ENCODE assay signal across 8 cellular contexts in genomic region chr3:45145681-45146614, GRCh38. TPM values are rescaled to one million over a fixed set of nuclear protein-coding genes. Genes with fewer than 3 reads are reported as not detected.
DNase-seq lines count a peak whose midpoint lies in the region; TF ChIP-seq lines count a peak whose summit lies in the region.

CDCP1 (minus strand) TSS chr3:45146378; CDS start chr3:45146287, 91 bp downstream.

- H3K27me3 ChIP-seq in brain microvascular endothelial cell (replicated peaks) (peaks cover 11% of the 10 kb centered on the region), suprapubic skin (peaks cover 20% of the 10 kb centered on the region)

- H3K4me3 ChIP-seq in brain microvascular endothelial cell (ENCODE audit: low read depth, low read length): peak within 1 kb of the TSS; percentile 60
- H3K4me3 ChIP-seq in suprapubic skin: peak within 1 kb of the TSS; percentile 61

- DNase-seq in COR-L47 (lab: John Stamatoyannopoulos, UW) (peak; percentile 5), brain microvascular endothelial cell (no peak), left kidney (ENCODE audit: low read depth, low spot score) (peak; percentile 40), suprapubic skin (ENCODE audit: low spot score in 2 of 2) (no peak), NCI-H82 treated with DMSO at 0.1 percent for 48 hours (lab: John Stamatoyannopoulos, UW; ENCODE audit: unreplicated experiment) (no peak)
- no peak for DNase-seq in effector CD8-positive, alpha-beta T cell (lab: John Stamatoyannopoulos, UW)
- no peak for DNase-seq in NK-92 treated with Interleukin-12 subunit alpha and Interleukin-12 subunit beta, amount 100 ng/mL, for 24 hours (lab: John Stamatoyannopoulos, UW)

- peaks cover 55% of the 10 kb centered on the region for H3K27me3 Mint-ChIP-seq in IgD-negative memory B cell

- peak within 1 kb of the TSS in 3 of 4 donors; percentile 73 to 89 (median 80) for H3K4me3 Mint-ChIP-seq in IgD-negative memory B cell

- no peaks in the 10 kb centered on the region for H3K36me3 ChIP-seq in brain microvascular endothelial cell (replicated peaks)
- H3K36me3 ChIP-seq in suprapubic skin: no peaks in the 10 kb centered on the region

- no peak within 1 kb of the TSS for H3K27ac ChIP-seq in brain microvascular endothelial cell
- peak within 1 kb of the TSS; percentile 80 for H3K27ac ChIP-seq in suprapubic skin

- no peak for TF ChIP-seq POLR2A in suprapubic skin (IDR thresholded peaks at IDR 0.05)

- H3K4me1 ChIP-seq in suprapubic skin: peaks cover 38% of the 10 kb centered on the region

- in situ Hi-C loops in brain microvascular endothelial cell (cut with HindIII; ENCODE audit: low pct_ligation_motif_present, low sequenced_read_pairs): no loop called here

- H3K4me1 Mint-ChIP-seq in IgD-negative memory B cell: peaks cover 8 to 11% (median 10%) of the 10 kb centered on the region in 3 donors

- TF ChIP-seq EP300 in suprapubic skin (IDR thresholded peaks at IDR 0.05): no peak

- no peaks in the 10 kb centered on the region for H3K36me3 Mint-ChIP-seq in IgD-negative memory B cell

- H3K27ac Mint-ChIP-seq in IgD-negative memory B cell: peak within 1 kb of the TSS in 2 of 3 donors; percentile 59 to 69

- peaks cover 4 to 6% (median 5%) of the 10 kb centered on the region in 3 donors for H3K9me3 Mint-ChIP-seq in IgD-negative memory B cell

- no peak for TF ChIP-seq CTCF in brain microvascular endothelial cell (IDR thresholded peaks at IDR 0.05; ENCODE audit: low read depth, low read length, missing control alignments)
- no peak for TF ChIP-seq CTCF in suprapubic skin (IDR thresholded peaks at IDR 0.05)

- WGBS in suprapubic skin: 2% methylated on average over 63 of the region's 92 CpGs

- H3K9me3 ChIP-seq in suprapubic skin: no peaks in the 10 kb centered on the region

RNA-seq across cellular contexts. Expression of gene CDCP1, which starts in this region (rescaled TPM):
- not detected for polyA plus RNA-seq in IgD-negative memory B cell
- total RNA-seq in suprapubic skin: 10 to 100 TPM; 77.4 to 85.6 (median 80.3) TPM

Comparison
In these comparisons a context has a peak if more than half of its experiments do, and no peak if none do; other contexts are left out.
1. DNase-seq: peak in COR-L47 (single experiment) and left kidney (single experiment); none in brain microvascular endothelial cell (single experiment), suprapubic skin (0 of 2), NCI-H82 treated with DMSO at 0.1 percent for 48 hours (single experiment), effector CD8-positive, alpha-beta T cell (single experiment) and NK-92 treated with Interleukin-12 subunit alpha and Interleukin-12 subunit beta, amount 100 ng/mL, for 24 hours (single experiment).